In genomic region chr11:129922674-129923073, GRCh38 we compare ENCODE assay signal across 9 cellular contexts.
"Had no signal": no experiment of that assay in that cellular context is flagged by ENCODE, and none has a peak within 500 bp of the region (broad histone marks: within the 10 kb centered on the region; RNA-seq: fewer than 3 reads in every experiment).

No MANE protein-coding gene starts in this region.

- H3K27ac Mint-ChIP-seq: activated CD4-positive, alpha-beta memory T cell treated with anti-CD3 and anti-CD28 coated beads, Interleukin-2, amount 10 ng/mL, durations not matched to agents 7 days and 5 days; activated CD8-positive, alpha-beta memory T cell treated with anti-CD3 and anti-CD28 coated beads, Interleukin-2, amount 10 ng/mL, durations not matched to agents 7 days and 5 days had no signal

- DNase-seq: NCI-H524 treated with DMSO at 0.1 percent for 48 hours had no signal

- H3K27me3 Mint-ChIP-seq: activated CD4-positive, alpha-beta memory T cell treated with anti-CD3 and anti-CD28 coated beads, Interleukin-2, amount 10 ng/mL, durations not matched to agents 7 days and 5 days; activated CD8-positive, alpha-beta memory T cell treated with anti-CD3 and anti-CD28 coated beads, Interleukin-2, amount 10 ng/mL, durations not matched to agents 7 days and 5 days had no signal

- H3K4me1 ChIP-seq: adrenal gland, body of pancreas, breast epithelium, Peyer's patch had no signal

- H3K9ac ChIP-seq: KMS-11 had no signal

- H3K27me3 ChIP-seq: adrenal gland, body of pancreas, breast epithelium, Peyer's patch had no signal

- H3K27ac ChIP-seq: adrenal gland, body of pancreas, breast epithelium, KMS-11, Peyer's patch had no signal

- H3K4me2 ChIP-seq: KMS-11 had no signal

- H3K36me3 ChIP-seq: breast epithelium had no signal

- H3K4me3 ChIP-seq: adrenal gland, body of pancreas, breast epithelium, Peyer's patch had no signal

- H3K4me3 Mint-ChIP-seq: activated CD4-positive, alpha-beta memory T cell treated with anti-CD3 and anti-CD28 coated beads, Interleukin-2, amount 10 ng/mL, durations not matched to agents 7 days and 5 days; activated CD8-positive, alpha-beta memory T cell treated with anti-CD3 and anti-CD28 coated beads, Interleukin-2, amount 10 ng/mL, durations not matched to agents 7 days and 5 days had no signal

- H3K9me3 Mint-ChIP-seq: activated CD4-positive, alpha-beta memory T cell treated with anti-CD3 and anti-CD28 coated beads, Interleukin-2, amount 10 ng/mL, durations not matched to agents 7 days and 5 days; activated naive CD4-positive, alpha-beta T cell treated with anti-CD3 and anti-CD28 coated beads, Interleukin-2, amount 50 U/mL, for 72 hours had no signal

- H3K9me3 ChIP-seq: adrenal gland, body of pancreas, breast epithelium, Peyer's patch had no signal
